ENCODE assay signal across 8 cellular contexts in genomic region chr22:50189184-50189848, GRCh38. TPM values are rescaled to one million over a fixed set of nuclear protein-coding genes. Genes with fewer than 3 reads are reported as not detected.
A peak's percentile ranks its signal among the peaks of the same experiment; 100 is the strongest.
DNase-seq lines count a peak whose midpoint lies in the region; ATAC-seq and TF ChIP-seq lines count a peak whose summit lies in the region.

No MANE protein-coding gene starts in this region.

- H3K27ac ChIP-seq in naive thymus-derived CD4-positive, alpha-beta T cell (ENCODE audit: low read depth, low read length): peak overlapping the region; percentile 98

- peaks cover 61% of the 10 kb centered on the region for H3K4me1 Mint-ChIP-seq in CD14-positive monocyte
- peaks cover 48% of the 10 kb centered on the region for H3K4me1 Mint-ChIP-seq in central memory CD8-positive, alpha-beta T cell
- peaks cover 25 to 58% (median 39%) of the 10 kb centered on the region in 7 donors for H3K4me1 Mint-ChIP-seq in naive thymus-derived CD4-positive, alpha-beta T cell

- peaks cover 19 to 31% of the 10 kb centered on the region in 2 donors for H3K36me3 Mint-ChIP-seq in CD14-positive monocyte
- peaks cover 35% of the 10 kb centered on the region for H3K36me3 Mint-ChIP-seq in central memory CD8-positive, alpha-beta T cell (ENCODE audit: insufficient read depth)
- H3K36me3 Mint-ChIP-seq in naive thymus-derived CD4-positive, alpha-beta T cell: peaks cover 0 to 12% (median 0%) of the 10 kb centered on the region in 5 donors

- peaks cover 0 to 4% (median 2%) of the 10 kb centered on the region in 3 donors for H3K27me3 Mint-ChIP-seq in CD14-positive monocyte (ENCODE audit: low read depth in 3 of 3)
- H3K27me3 Mint-ChIP-seq in central memory CD8-positive, alpha-beta T cell: no peaks in the 10 kb centered on the region
- H3K27me3 Mint-ChIP-seq in naive thymus-derived CD4-positive, alpha-beta T cell: peaks cover 0 to 4% (median 0%) of the 10 kb centered on the region in 5 donors

- H3K27ac Mint-ChIP-seq in CD14-positive monocyte: peak overlapping the region; percentile 98 to 100 (median 100)
- peak overlapping the region; percentile 97 for H3K27ac Mint-ChIP-seq in central memory CD8-positive, alpha-beta T cell (ENCODE audit: low read depth)
- H3K27ac Mint-ChIP-seq in naive thymus-derived CD4-positive, alpha-beta T cell: peak overlapping the region; percentile 94 to 100 (median 99)

- DNase-seq in CD14-positive monocyte (ENCODE audit: low spot score): peak; percentile 45
- peak; percentile 30 for DNase-seq in NCI-H1105 (lab: John Stamatoyannopoulos, UW)
- DNase-seq in central memory CD8-positive, alpha-beta T cell (ENCODE audit: low spot score in 2 of 2): no peak
- no peak for DNase-seq in naive thymus-derived CD4-positive, alpha-beta T cell
- no peak for DNase-seq in SIG-M5 (lab: John Stamatoyannopoulos, UW)
- DNase-seq in dedifferentiated amniotic fluid mesenchymal stem cell (ENCODE audit: extremely low spot score): no peak

- peaks cover 46 to 52% of the 10 kb centered on the region in 2 donors for H3K4me1 ChIP-seq in naive thymus-derived CD4-positive, alpha-beta T cell (ENCODE audit: control insufficient read depth in 2 of 2, insufficient read depth in 2 of 2, low read length in 2 of 2)

- no peak for TF ChIP-seq CTCF in CD14-positive monocyte (IDR thresholded peaks at IDR 0.05)

- H3K4me3 ChIP-seq in naive thymus-derived CD4-positive, alpha-beta T cell (ENCODE audit: low read length): peak overlapping the region; percentile 56

- H3K36me3 ChIP-seq in naive thymus-derived CD4-positive, alpha-beta T cell (ENCODE audit: control insufficient read depth in 2 of 3, insufficient read depth in 3 of 3, low read length in 3 of 3): peaks cover 0 to 10% (median under 1%) of the 10 kb centered on the region in 3 experiments

- intact Hi-C loops in CD14-positive monocyte (cut with micrococcal nuclease): loop anchor here in 1 of 2 donors (5.0 kb wide), 1 partner anchor 343 kb away; the partner anchor contains the start of gene TYMP
- intact Hi-C loops in naive thymus-derived CD4-positive, alpha-beta T cell (cut with micrococcal nuclease): no loop called here

- H3K4me3 Mint-ChIP-seq in CD14-positive monocyte: peak overlapping the region; percentile 83 to 89
- peak overlapping the region; percentile 89 for H3K4me3 Mint-ChIP-seq in central memory CD8-positive, alpha-beta T cell
- H3K4me3 Mint-ChIP-seq in naive thymus-derived CD4-positive, alpha-beta T cell: peak overlapping the region; percentile 49 to 96 (median 92)

- ATAC-seq in central memory CD8-positive, alpha-beta T cell (replicated peaks; ENCODE audit: extremely low read depth, poor library complexity, severe bottlenecking): no peak
- no peak for ATAC-seq in naive thymus-derived CD4-positive, alpha-beta T cell
- ATAC-seq in HG02678 (IDR thresholded peaks at IDR 0.05; ENCODE audit: unreplicated experiment): no peak
- ATAC-seq in GM18909 (IDR thresholded peaks at IDR 0.05; ENCODE audit: poor library complexity, unreplicated experiment): no peak

- CTCF ChIA-PET in naive thymus-derived CD4-positive, alpha-beta T cell (lab: Charles Lee): interaction anchor here (1.1 to 3.1 kb wide), 2 partner anchors 41 to 53 kb away, joined by 3 to 14 read pairs; no protein-coding TSS in a partner anchor

- no peaks in the 10 kb centered on the region for H3K27me3 ChIP-seq in naive thymus-derived CD4-positive, alpha-beta T cell (ENCODE audit: control insufficient read depth in 2 of 2, insufficient read depth in 2 of 2, low read length in 2 of 2)

- POLR2A ChIA-PET in naive thymus-derived CD4-positive, alpha-beta T cell (lab: Charles Lee): interaction anchor here (1.1 to 3.3 kb wide), 8 partner anchors 12 to 438 kb away, joined by 3 to 20 read pairs (median 6); partner anchors contain the start of gene ARSA

- H3K9me3 Mint-ChIP-seq in CD14-positive monocyte: no peaks in the 10 kb centered on the region
- no peaks in the 10 kb centered on the region for H3K9me3 Mint-ChIP-seq in central memory CD8-positive, alpha-beta T cell
- H3K9me3 Mint-ChIP-seq in naive thymus-derived CD4-positive, alpha-beta T cell: no peaks in the 10 kb centered on the region

- H3K9me3 ChIP-seq in naive thymus-derived CD4-positive, alpha-beta T cell (ENCODE audit: control insufficient read depth in 2 of 3, low read length in 3 of 3): no peaks in the 10 kb centered on the region

RNA-seq across cellular contexts. Expression of gene TRABD, which starts 3.6 kb away (rescaled TPM):
- polyA plus RNA-seq in CD14-positive monocyte: 10 to 100 TPM; 34.5 to 39.3 TPM
- 100 to 1,000 TPM; 106 to 157 (median 124) TPM for total RNA-seq in naive thymus-derived CD4-positive, alpha-beta T cell
- 10 to 100 TPM; 29.4 to 50.0 TPM for polyA plus RNA-seq in naive thymus-derived CD4-positive, alpha-beta T cell

RNA-seq across cellular contexts. Expression of gene SELENOO, which starts 11.5 kb away (rescaled TPM):
- polyA plus RNA-seq in CD14-positive monocyte: 1 to 10 TPM; 2.7 to 8.7 TPM
- 10 to 100 TPM; 26.7 to 36.6 (median 32.4) TPM for total RNA-seq in naive thymus-derived CD4-positive, alpha-beta T cell
- polyA plus RNA-seq in naive thymus-derived CD4-positive, alpha-beta T cell: 1 to 10 TPM; 3.4 to 5.9 TPM

RNA-seq across cellular contexts. Expression of gene PANX2, which starts 18.8 kb away (rescaled TPM):
- under 1 TPM in 1 of 2 donors, not detected in 1; 0.05 TPM for polyA plus RNA-seq in CD14-positive monocyte
- 1 to 10 TPM in 1 of 5 experiments, under 1 TPM in 2, not detected in 2; 0.27 to 2.0 (median 0.66) TPM for total RNA-seq in naive thymus-derived CD4-positive, alpha-beta T cell
- not detected for polyA plus RNA-seq in naive thymus-derived CD4-positive, alpha-beta T cell

RNA-seq across cellular contexts. Expression of gene TUBGCP6, which starts 55.5 kb away (rescaled TPM):
- polyA plus RNA-seq in CD14-positive monocyte: 1 to 10 TPM; 3.7 to 4.3 TPM
- 100 to 1,000 TPM in 4 of 5 experiments, 10 to 100 TPM in 1; 67.8 to 146 (median 134) TPM for total RNA-seq in naive thymus-derived CD4-positive, alpha-beta T cell
- 10 to 100 TPM; 15.2 to 28.4 TPM for polyA plus RNA-seq in naive thymus-derived CD4-positive, alpha-beta T cell

Comparison
In these comparisons a context has a peak if more than half of its experiments do, and no peak if none do; other contexts are left out.
1. DNase-seq: peak in CD14-positive monocyte (single experiment) and NCI-H1105 (single experiment); none in central memory CD8-positive, alpha-beta T cell (0 of 2), naive thymus-derived CD4-positive, alpha-beta T cell (0 of 9), SIG-M5 (single experiment) and dedifferentiated amniotic fluid mesenchymal stem cell (single experiment).
2. Peak in every context shown above with its lines, with median percentiles within 50 percentile points of each other: H3K27ac Mint-ChIP-seq and H3K4me3 Mint-ChIP-seq.